ENCODE assay signal across 24 cellular contexts in the genomic region with DNA sequence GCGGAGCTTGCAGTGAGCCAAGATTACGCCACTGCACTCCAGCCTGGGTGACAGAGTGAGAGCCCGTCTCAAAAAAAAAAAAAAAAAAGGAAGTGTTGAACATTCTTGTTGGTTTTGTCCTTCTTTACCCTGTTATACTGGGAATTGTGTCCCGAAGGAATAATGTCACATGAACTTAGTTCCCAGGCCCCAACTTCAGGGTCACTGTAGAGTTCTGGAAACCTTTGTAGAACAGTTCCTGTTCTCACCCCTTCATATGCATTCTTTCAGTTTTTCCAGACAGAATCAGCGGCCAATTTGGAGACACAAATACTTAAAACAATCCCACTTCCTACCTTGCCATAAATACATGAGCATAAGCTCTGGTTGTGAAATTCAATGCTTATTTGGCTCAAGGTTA.
"Had no signal": no experiment of that assay in that cellular context is flagged by ENCODE, and none has a peak within 500 bp of the region (broad histone marks: within the 10 kb centered on the region; RNA-seq: fewer than 3 reads in every experiment).

No MANE protein-coding gene starts in this region.

- H3K27ac ChIP-seq: brain microvascular endothelial cell, Peyer's patch, RWPE1, VCaP had no signal

- H3K27me3 ChIP-seq: brain microvascular endothelial cell, Peyer's patch had no signal

- DNase-seq: activated CD4-positive, alpha-beta memory T cell treated with anti-CD3 and anti-CD28 coated beads, Interleukin-2, amount 10 ng/mL, durations not matched to agents 7 days and 5 days; activated CD4-positive, alpha-beta T cell treated with anti-CD3 and anti-CD28 coated beads for 36 hours; activated CD4-positive, alpha-beta T cell treated with anti-CD3 and anti-CD28 coated beads, Interleukin-2, amount 50 U/mL, for 1 hour; activated gamma-delta T cell; activated naive CD4-positive, alpha-beta T cell treated with anti-CD3 and anti-CD28 coated beads for 36 hours; activated naive CD8-positive, alpha-beta T cell treated with anti-CD3 and anti-CD28 coated beads for 36 hours; activated T-cell treated with anti-CD3 and anti-CD28 coated beads for 4 hours; activated T-cell treated with anti-CD3 and anti-CD28 coated beads, Interleukin-2, amount 50 U/mL, for 48 hours; brain microvascular endothelial cell; Karpas-422; MM.1S; NCI-H1105 treated with DMSO at 0.1 percent for 48 hours; NCI-H1436 treated with DMSO at 0.1 percent for 48 hours; NCI-H187; NCI-H2081; NCI-H510A treated with DMSO at 0.1 percent for 48 hours; NCI-H69; Peyer's patch; SHP77 treated with DMSO at 0.1 percent for 48 hours; T-helper 17 cell; T-helper 9 cell had no signal

- H3K4me1 ChIP-seq: Peyer's patch had no signal

- H3K4me3 ChIP-seq: Peyer's patch had no signal

- H3K36me3 ChIP-seq: brain microvascular endothelial cell, Peyer's patch had no signal

- H3K9me3 ChIP-seq: Peyer's patch had no signal

- ATAC-seq: activated CD4-positive, alpha-beta T cell treated with anti-CD3 and anti-CD28 coated beads for 36 hours; activated T-helper 17 cell treated with anti-CD3 and anti-CD28 coated beads, Interleukin-2, amount 50 U/mL, for 72 hours; T-helper 17 cell had no signal
